1 cellular context compared by ENCODE assay signal in genomic region chrX:153948002-153948466, GRCh38.
TF ChIP-seq lines count a peak whose summit lies in the region.

No MANE protein-coding gene starts in this region.

TF ChIP-seq in HepG2, 621 proteins besides CTCF, POLR2A, EP300 and RAD21 (continues in another document):
- TF ChIP-seq ZNF431 (CRISPR knock-in tag; IDR thresholded peaks at IDR 0.05; ENCODE audit: borderline replicate concordance, low read depth), result no peak
- no peak for TF ChIP-seq ZNF3 (CRISPR knock-in tag; IDR thresholded peaks at IDR 0.05)
- TF ChIP-seq ZBTB38 (CRISPR knock-in tag; IDR thresholded peaks at IDR 0.05), result peak; percentile 64; the same call in 1 of the 2 replicates
- TF ChIP-seq ZNF331 (CRISPR knock-in tag; IDR thresholded peaks at IDR 0.05), result 0 out of 2 replicates have a peak, but pooled peaks have one; percentile 47
- peak; percentile 49; the same call in 1 of the 2 replicates for TF ChIP-seq ZNF670 (CRISPR knock-in tag; IDR thresholded peaks at IDR 0.05; ENCODE audit: borderline replicate concordance)
- peak; percentile 92 for TF ChIP-seq MAX (IDR thresholded peaks at IDR 0.05)
- peak; percentile 45 for TF ChIP-seq SAP130 (CRISPR knock-in tag; IDR thresholded peaks at IDR 0.05; ENCODE audit: low read depth)
- TF ChIP-seq ELF3 (CRISPR knock-in tag; IDR thresholded peaks at IDR 0.05), result peak; percentile 40; the same call in 1 of the 2 replicates
- TF ChIP-seq TBX3 (IDR thresholded peaks at IDR 0.05; ENCODE audit: borderline replicate concordance), result peak; percentile 54; the same call in 1 of the 2 replicates
- no peak for TF ChIP-seq SMAD9 (CRISPR knock-in tag; IDR thresholded peaks at IDR 0.05)
- no peak for TF ChIP-seq LCORL (IDR thresholded peaks at IDR 0.05)
- no peak for TF ChIP-seq LCORL (CRISPR knock-in tag; IDR thresholded peaks at IDR 0.05)
- TF ChIP-seq POLR2AphosphoS5 (IDR thresholded peaks at IDR 0.05; ENCODE audit: low read depth, low read length), result no peak
- TF ChIP-seq PLSCR1 (CRISPR knock-in tag; IDR thresholded peaks at IDR 0.05; ENCODE audit: borderline replicate concordance), result no peak
- TF ChIP-seq CAMTA2 (CRISPR knock-in tag; IDR thresholded peaks at IDR 0.05; ENCODE audit: borderline replicate concordance), result no peak
- TF ChIP-seq CBX2 (IDR thresholded peaks at IDR 0.05; ENCODE audit: low read depth, low read length), result no peak
- TF ChIP-seq CBX2 (CRISPR knock-in tag; IDR thresholded peaks at IDR 0.05; ENCODE audit: low read depth), result no peak
- 0 out of 2 replicates have a peak, but pooled peaks have one; percentile 20 for TF ChIP-seq ZNF574 (CRISPR knock-in tag; IDR thresholded peaks at IDR 0.05)
- TF ChIP-seq HMGA1 (CRISPR knock-in tag; conservative IDR thresholded peaks at IDR 0.05), result no peak
- TF ChIP-seq TBX2 (CRISPR knock-in tag; IDR thresholded peaks at IDR 0.05; ENCODE audit: borderline replicate concordance), result peak; percentile 94
- no peak for TF ChIP-seq HES4 (CRISPR knock-in tag; IDR thresholded peaks at IDR 0.05; ENCODE audit: borderline replicate concordance)
- no peak for TF ChIP-seq ZNF232 (CRISPR knock-in tag; IDR thresholded peaks at IDR 0.05; ENCODE audit: borderline replicate concordance)
- TF ChIP-seq TMF1 (CRISPR knock-in tag; IDR thresholded peaks at IDR 0.05; ENCODE audit: low read depth), result no peak
- TF ChIP-seq ZNF687 (CRISPR knock-in tag; IDR thresholded peaks at IDR 0.05), result peak; percentile 97
- TF ChIP-seq CREB3 (CRISPR knock-in tag; IDR thresholded peaks at IDR 0.05), result no peak
- TF ChIP-seq ZNF605 (CRISPR knock-in tag; IDR thresholded peaks at IDR 0.05), result 0 out of 2 replicates have a peak, but pooled peaks have one; percentile 53
- TF ChIP-seq NR2F1 (CRISPR knock-in tag; IDR thresholded peaks at IDR 0.05), result peak; percentile 65 to 66; a peak in 3 of 4 replicates
- no peak for TF ChIP-seq ZKSCAN8 (CRISPR knock-in tag; IDR thresholded peaks at IDR 0.05; ENCODE audit: borderline replicate concordance)
- TF ChIP-seq SOX6 (IDR thresholded peaks at IDR 0.05), result no peak
- TF ChIP-seq SOX6 (CRISPR knock-in tag; IDR thresholded peaks at IDR 0.05), result peak; percentile 64
- 0 out of 2 replicates have a peak, but pooled peaks have one; percentile 44 for TF ChIP-seq ZNF878 (CRISPR knock-in tag; IDR thresholded peaks at IDR 0.05)
- TF ChIP-seq ZNF44 (CRISPR knock-in tag; IDR thresholded peaks at IDR 0.05), result no peak
- TF ChIP-seq RARA (CRISPR knock-in tag; IDR thresholded peaks at IDR 0.05), result peak; percentile 50; the same call in 1 of the 2 replicates
- peak; percentile 37; the same call in 1 of the 2 replicates for TF ChIP-seq ZNF816 (CRISPR knock-in tag; IDR thresholded peaks at IDR 0.05; ENCODE audit: borderline replicate concordance)
- TF ChIP-seq AGO2 (optimal IDR thresholded peaks at IDR 0.05; ENCODE audit: low read depth, low read length), result peak; percentile 64
- peak; percentile 78; the same call in 1 of the 2 replicates for TF ChIP-seq ETV5 (CRISPR knock-in tag; IDR thresholded peaks at IDR 0.05; ENCODE audit: borderline replicate concordance)
- 0 out of 2 replicates have a peak, but pooled peaks have one; percentile 14 for TF ChIP-seq ZBTB7A (CRISPR knock-in tag; IDR thresholded peaks at IDR 0.05)
- peak; percentile 34; the same call in 1 of the 2 replicates for TF ChIP-seq SALL1 (CRISPR knock-in tag; IDR thresholded peaks at IDR 0.05)
- no peak for TF ChIP-seq ZNF138 (CRISPR knock-in tag; IDR thresholded peaks at IDR 0.05; ENCODE audit: low read depth)
- TF ChIP-seq PATZ1 (CRISPR knock-in tag; IDR thresholded peaks at IDR 0.05), result peak; percentile 61
- TF ChIP-seq MXD3 (CRISPR knock-in tag; IDR thresholded peaks at IDR 0.05), result no peak
- TF ChIP-seq PAX8 (CRISPR knock-in tag; IDR thresholded peaks at IDR 0.05; ENCODE audit: borderline replicate concordance), result no peak
- TF ChIP-seq GLI4 (CRISPR knock-in tag; IDR thresholded peaks at IDR 0.05; ENCODE audit: borderline replicate concordance), result no peak
- 0 out of 2 replicates have a peak, but pooled peaks have one; percentile 53 for TF ChIP-seq ZNF879 (CRISPR knock-in tag; IDR thresholded peaks at IDR 0.05)
- TF ChIP-seq NR2F2 (IDR thresholded peaks at IDR 0.05; ENCODE audit: borderline replicate concordance, low read depth), result peak; percentile 67
- no peak for TF ChIP-seq FOXC1 (CRISPR knock-in tag; IDR thresholded peaks at IDR 0.05; ENCODE audit: borderline replicate concordance)
- TF ChIP-seq RXRA (CRISPR knock-in tag; IDR thresholded peaks at IDR 0.05), result peak; percentile 41; the same call in 1 of the 2 replicates
- TF ChIP-seq TFDP2 (CRISPR knock-in tag; IDR thresholded peaks at IDR 0.05), result peak; percentile 71
- peak; percentile 45; the same call in 1 of the 2 replicates for TF ChIP-seq ZBTB4 (CRISPR knock-in tag; IDR thresholded peaks at IDR 0.05; ENCODE audit: borderline replicate concordance)
- TF ChIP-seq GABPB1 (CRISPR knock-in tag; IDR thresholded peaks at IDR 0.05), result peak; percentile 82
- TF ChIP-seq ZMAT3 (CRISPR knock-in tag; conservative IDR thresholded peaks at IDR 0.05), result 0 out of 2 replicates have a peak, but pooled peaks have one; percentile 35
- TF ChIP-seq GABPA (IDR thresholded peaks at IDR 0.05; ENCODE audit: low read depth, low read length), result no peak
- peak; percentile 82 for TF ChIP-seq GABPA (CRISPR knock-in tag; IDR thresholded peaks at IDR 0.05; ENCODE audit: low read depth)
- no peak for TF ChIP-seq GPN1 (CRISPR knock-in tag; IDR thresholded peaks at IDR 0.05; ENCODE audit: borderline replicate concordance)
- no peak for TF ChIP-seq SOX13 (IDR thresholded peaks at IDR 0.05)
- peak in 1 of 2 experiments; percentile 54; a peak in 1 of 4 replicates for TF ChIP-seq SOX13 (CRISPR knock-in tag; conservative IDR thresholded peaks at IDR 0.05 in 1 of 2, IDR thresholded peaks at IDR 0.05 in 1 of 2)
